In the genomic region with DNA sequence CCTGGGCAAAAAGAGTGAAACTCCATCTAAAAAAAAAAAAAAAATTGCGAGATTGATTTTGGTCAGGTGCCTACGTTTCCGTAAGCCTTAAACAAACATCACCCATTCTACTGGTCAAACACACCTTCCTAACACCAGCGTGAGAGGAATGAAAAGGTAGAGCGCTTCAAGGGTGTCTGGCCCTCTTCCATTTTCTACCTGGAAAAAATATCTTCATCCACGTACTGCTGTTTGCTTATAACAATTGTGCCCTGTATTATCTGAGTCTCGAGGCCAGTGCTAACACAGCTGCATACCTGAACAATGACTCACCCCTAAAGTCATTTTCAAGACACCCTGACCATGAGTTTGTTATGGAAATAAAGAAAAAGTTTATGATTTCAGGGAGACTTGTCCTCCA, we compare ENCODE assay signal across 12 cellular contexts. TPM values are rescaled to one million over a fixed set of nuclear protein-coding genes. Genes with fewer than 3 reads are reported as not detected.
DNase-seq lines count a peak whose midpoint lies in the region; ATAC-seq and TF ChIP-seq lines count a peak whose summit lies in the region.
"Had no signal": no experiment of that assay in that cellular context is flagged by ENCODE, and none has a peak within 500 bp of the region (broad histone marks: within the 10 kb centered on the region; RNA-seq: fewer than 3 reads in every experiment).

No MANE protein-coding gene starts in this region.

- H3K4me3 ChIP-seq in choroid plexus epithelial cell (ENCODE audit: low read depth, low read length) = no peak overlapping the region
- H3K4me3 ChIP-seq: skin epidermis had no signal

- TF ChIP-seq CTCF in choroid plexus epithelial cell (conservative IDR thresholded peaks at IDR 0.05; ENCODE audit: low read depth, low read length) (no peak), mesothelial cell of epicardium (IDR thresholded peaks at IDR 0.05; ENCODE audit: unreplicated experiment) (no peak)

- peaks cover 30% of the 10 kb centered on the region for H3K9me3 Mint-ChIP-seq in mesothelial cell of epicardium
- H3K9me3 Mint-ChIP-seq in activated CD8-positive, alpha-beta T cell treated with anti-CD3 and anti-CD28 coated beads, Interleukin-2, amount 10 ng/mL, durations not matched to agents 7 days and 5 days (ENCODE audit: insufficient read depth) = peaks cover 9% of the 10 kb centered on the region

- ATAC-seq in HG03025 (IDR thresholded peaks at IDR 0.05; ENCODE audit: low FRiP score, unreplicated experiment) = no peak
- ATAC-seq in activated CD8-positive, alpha-beta T cell treated with anti-CD3 and anti-CD28 coated beads, Interleukin-2, amount 10 ng/mL, durations not matched to agents 7 days and 5 days = no peak

- no peaks in the 10 kb centered on the region for H3K27me3 Mint-ChIP-seq in mesothelial cell of epicardium (ENCODE audit: low read depth)
- no peaks in the 10 kb centered on the region for H3K27me3 Mint-ChIP-seq in activated CD8-positive, alpha-beta T cell treated with anti-CD3 and anti-CD28 coated beads, Interleukin-2, amount 10 ng/mL, durations not matched to agents 7 days and 5 days (ENCODE audit: low read depth)

- H3K36me3 Mint-ChIP-seq in mesothelial cell of epicardium = no peaks in the 10 kb centered on the region
- peaks cover 18% of the 10 kb centered on the region for H3K36me3 Mint-ChIP-seq in activated CD8-positive, alpha-beta T cell treated with anti-CD3 and anti-CD28 coated beads, Interleukin-2, amount 10 ng/mL, durations not matched to agents 7 days and 5 days (ENCODE audit: low read depth)

- CTCF ChIA-PET in activated CD8-positive, alpha-beta T cell treated with anti-CD3 and anti-CD28 coated beads, Interleukin-2, amount 10 ng/mL, durations not matched to agents 7 days and 5 days (lab: Charles Lee) = interaction anchor here (0.6 to 1.7 kb wide), 2 partner anchors 42 to 499 kb away, joined by 3 read pairs; no protein-coding TSS in a partner anchor

- POLR2A ChIA-PET in activated CD8-positive, alpha-beta T cell treated with anti-CD3 and anti-CD28 coated beads, Interleukin-2, amount 10 ng/mL, durations not matched to agents 7 days and 5 days (lab: Charles Lee) = no interaction called here

- peak overlapping the region; percentile 54 for H3K27ac Mint-ChIP-seq in mesothelial cell of epicardium
- no peak overlapping the region for H3K27ac Mint-ChIP-seq in activated CD8-positive, alpha-beta T cell treated with anti-CD3 and anti-CD28 coated beads, Interleukin-2, amount 10 ng/mL, durations not matched to agents 7 days and 5 days

- DNase-seq in DMS153 treated with DMSO at 0.1 percent for 48 hours (lab: John Stamatoyannopoulos, UW; ENCODE audit: unreplicated experiment) (peak; percentile 42), NCI-H2196 treated with DMSO at 0.1 percent for 48 hours (lab: John Stamatoyannopoulos, UW; ENCODE audit: unreplicated experiment) (peak; percentile 57), choroid plexus epithelial cell (ENCODE audit: low read depth) (peak; percentile 86), mesothelial cell of epicardium (ENCODE audit: low spot score in 2 of 2, unreplicated experiment in 2 of 2) (no peak), GF-D8 (lab: John Stamatoyannopoulos, UW) (no peak)
- DNase-seq in effector CD4-positive, alpha-beta T cell = no peak
- DNase-seq in activated CD8-positive, alpha-beta T cell treated with anti-CD3 and anti-CD28 coated beads, Interleukin-2, amount 10 ng/mL, durations not matched to agents 7 days and 5 days = no peak
- DNase-seq: activated CD4-positive, alpha-beta T cell treated with anti-CD3 and anti-CD28 coated beads for 48 hours; caudate nucleus; left cardiac atrium had no signal

- peaks cover 40% of the 10 kb centered on the region for H3K4me1 Mint-ChIP-seq in mesothelial cell of epicardium
- peaks cover 48% of the 10 kb centered on the region for H3K4me1 Mint-ChIP-seq in activated CD8-positive, alpha-beta T cell treated with anti-CD3 and anti-CD28 coated beads, Interleukin-2, amount 10 ng/mL, durations not matched to agents 7 days and 5 days (ENCODE audit: low read depth)

- no peak overlapping the region for H3K4me3 Mint-ChIP-seq in mesothelial cell of epicardium
- H3K4me3 Mint-ChIP-seq in activated CD8-positive, alpha-beta T cell treated with anti-CD3 and anti-CD28 coated beads, Interleukin-2, amount 10 ng/mL, durations not matched to agents 7 days and 5 days = no peak overlapping the region

RNA-seq across cellular contexts. Expression of gene TMSB4X, which starts 13.9 kb away (rescaled TPM):
- 2,120 to 2,167 TPM (median 2,121 TPM) in 3 replicates for total RNA-seq in mesothelial cell of epicardium
- total RNA-seq in activated CD8-positive, alpha-beta T cell treated with anti-CD3 and anti-CD28 coated beads, Interleukin-2, amount 10 ng/mL, durations not matched to agents 7 days and 5 days = 1,000 to 10,000 TPM; 8,800 to 8,961 TPM

RNA-seq across cellular contexts. Expression of gene FAM9C, which starts 55.6 kb away (rescaled TPM):
- total RNA-seq in mesothelial cell of epicardium = 0.34 to 0.44 TPM (median 0.38 TPM) in 3 replicates
- total RNA-seq in activated CD8-positive, alpha-beta T cell treated with anti-CD3 and anti-CD28 coated beads, Interleukin-2, amount 10 ng/mL, durations not matched to agents 7 days and 5 days = not detected
- total RNA-seq: left cardiac atrium had no signal

Comparison
In these comparisons a context has a peak if more than half of its experiments do, and no peak if none do; other contexts are left out.
1. DNase-seq: peak in DMS153 treated with DMSO at 0.1 percent for 48 hours (single experiment), NCI-H2196 treated with DMSO at 0.1 percent for 48 hours (single experiment) and choroid plexus epithelial cell (single experiment); none in mesothelial cell of epicardium (0 of 2), GF-D8 (single experiment), effector CD4-positive, alpha-beta T cell (single experiment) and activated CD8-positive, alpha-beta T cell treated with anti-CD3 and anti-CD28 coated beads, Interleukin-2, amount 10 ng/mL, durations not matched to agents 7 days and 5 days (single experiment).